ENCODE assay signal across 8 cellular contexts in genomic region chr2:226215902-226216503, GRCh38.
DNase-seq lines count a peak whose midpoint lies in the region; ATAC-seq, FAIRE-seq and TF ChIP-seq lines count a peak whose summit lies in the region.

No MANE protein-coding gene starts in this region.

- FAIRE-seq in GM12892 (lab: Jason Lieb, UNC): no peak

- no peak overlapping the region for H3K4me3 ChIP-seq in spleen

- ATAC-seq in GM21390 (IDR thresholded peaks at IDR 0.05; ENCODE audit: unreplicated experiment) (peak; percentile 94), left cardiac atrium (peak; percentile 74 to 78)

- peak in 9 of 11 experiments; percentile 32 to 68 (median 52) for TF ChIP-seq CTCF in spleen (IDR thresholded peaks at IDR 0.05 in 8 of 11, conservative IDR thresholded peaks at IDR 0.05 in 3 of 11)

- TF ChIP-seq POLR2A in spleen (IDR thresholded peaks at IDR 0.05) (no peak), GM12892 (IDR thresholded peaks at IDR 0.05; ENCODE audit: low read depth, low read length) (no peak)

- DNase-seq in DMS114 treated with DMSO at 0.1 percent for 48 hours (lab: John Stamatoyannopoulos, UW; ENCODE audit: unreplicated experiment) (peak; percentile 1), HK-2 (ENCODE audit: unreplicated experiment) (peak; percentile 64), RKO (ENCODE audit: low spot score) (peak; percentile 39), left cardiac atrium (peak; percentile 55), spleen (no peak), GM12892 (ENCODE audit: insufficient read length) (no peak)
- DNase-seq in activated effector memory CD4-positive, alpha-beta T cell treated with anti-CD3 and anti-CD28 coated beads, Interleukin-2, amount 50 U/mL, for 16 hours: peak; percentile 77

- no peaks in the 10 kb centered on the region for H3K4me1 ChIP-seq in spleen

- intact Hi-C loops in left cardiac atrium (cut with DNase I) (loop anchor here (2.0 to 5.0 kb wide), 2 partner anchors 581 kb away; partner anchors contain the start of gene IRS1 (in 1 of the 2)), spleen (cut with DNase I; ENCODE audit: low total_unique reads) (no loop called here)

- 51 to 58% (median 53%) methylated on average over 11 of the region's 11 CpGs for WGBS in spleen, 5 donors

- H3K27me3 ChIP-seq in spleen (replicated peaks in 1 of 7): no peaks in the 10 kb centered on the region

- H3K27ac ChIP-seq in spleen: no peak overlapping the region

- no peaks in the 10 kb centered on the region for H3K9me3 ChIP-seq in spleen

- H3K36me3 ChIP-seq in spleen: no peaks in the 10 kb centered on the region

Comparison
In these comparisons a context has a peak if more than half of its experiments do, and no peak if none do; other contexts are left out.
1. DNase-seq: peak in DMS114 treated with DMSO at 0.1 percent for 48 hours (single experiment), HK-2 (single experiment), RKO (single experiment), activated effector memory CD4-positive, alpha-beta T cell treated with anti-CD3 and anti-CD28 coated beads, Interleukin-2, amount 50 U/mL, for 16 hours (single experiment) and left cardiac atrium (single experiment); none in spleen (single experiment) and GM12892 (single experiment).